1 cellular context compared by ENCODE assay signal in the genomic region with DNA sequence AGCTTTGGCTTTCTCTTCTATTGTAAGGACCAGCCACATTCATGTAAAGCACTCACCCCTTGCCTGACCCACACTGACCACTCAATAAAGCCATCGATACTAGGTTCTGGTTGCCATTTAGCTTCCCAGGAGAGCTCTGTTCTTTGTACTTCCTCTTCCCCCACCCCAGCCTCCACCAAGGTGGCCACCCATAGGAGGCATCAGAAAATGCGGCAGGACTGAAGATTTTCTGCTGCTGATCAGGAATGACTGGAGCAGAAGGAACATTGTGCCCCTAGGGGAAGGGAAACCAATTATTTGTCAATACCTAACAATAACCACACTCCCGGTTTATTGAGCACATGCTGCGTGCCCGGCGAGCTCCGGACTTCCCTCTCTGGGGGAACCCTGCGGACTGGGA.
TF ChIP-seq lines count a peak whose summit lies in the region.

No MANE protein-coding gene starts in this region.

TF ChIP-seq in K562, 482 proteins besides CTCF, POLR2A, EP300 and RAD21:
- TF ChIP-seq, protein P1, sequence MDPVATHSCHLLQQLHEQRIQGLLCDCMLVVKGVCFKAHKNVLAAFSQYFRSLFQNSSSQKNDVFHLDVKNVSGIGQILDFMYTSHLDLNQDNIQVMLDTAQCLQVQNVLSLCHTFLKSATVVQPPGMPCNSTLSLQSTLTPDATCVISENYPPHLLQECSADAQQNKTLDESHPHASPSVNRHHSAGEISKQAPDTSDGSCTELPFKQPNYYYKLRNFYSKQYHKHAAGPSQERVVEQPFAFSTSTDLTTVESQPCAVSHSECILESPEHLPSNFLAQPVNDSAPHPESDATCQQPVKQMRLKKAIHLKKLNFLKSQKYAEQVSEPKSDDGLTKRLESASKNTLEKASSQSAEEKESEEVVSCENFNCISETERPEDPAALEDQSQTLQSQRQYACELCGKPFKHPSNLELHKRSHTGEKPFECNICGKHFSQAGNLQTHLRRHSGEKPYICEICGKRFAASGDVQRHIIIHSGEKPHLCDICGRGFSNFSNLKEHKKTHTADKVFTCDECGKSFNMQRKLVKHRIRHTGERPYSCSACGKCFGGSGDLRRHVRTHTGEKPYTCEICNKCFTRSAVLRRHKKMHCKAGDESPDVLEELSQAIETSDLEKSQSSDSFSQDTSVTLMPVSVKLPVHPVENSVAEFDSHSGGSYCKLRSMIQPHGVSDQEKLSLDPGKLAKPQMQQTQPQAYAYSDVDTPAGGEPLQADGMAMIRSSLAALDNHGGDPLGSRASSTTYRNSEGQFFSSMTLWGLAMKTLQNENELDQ (CRISPR knock-in tag; IDR thresholded peaks at IDR 0.05; ENCODE audit: borderline replicate concordance) = no peak
- TF ChIP-seq, protein P2, sequence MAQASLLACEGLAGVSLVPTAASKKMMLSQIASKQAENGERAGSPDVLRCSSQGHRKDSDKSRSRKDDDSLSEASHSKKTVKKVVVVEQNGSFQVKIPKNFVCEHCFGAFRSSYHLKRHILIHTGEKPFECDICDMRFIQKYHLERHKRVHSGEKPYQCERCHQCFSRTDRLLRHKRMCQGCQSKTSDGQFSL (CRISPR knock-in tag; IDR thresholded peaks at IDR 0.05) = peak; percentile 72; the same call in 1 of the 2 replicates
- TF ChIP-seq, protein P2 (tag; IDR thresholded peaks at IDR 0.05) = no peak
